ENCODE assay signal across 1 cellular context in the genomic region with DNA sequence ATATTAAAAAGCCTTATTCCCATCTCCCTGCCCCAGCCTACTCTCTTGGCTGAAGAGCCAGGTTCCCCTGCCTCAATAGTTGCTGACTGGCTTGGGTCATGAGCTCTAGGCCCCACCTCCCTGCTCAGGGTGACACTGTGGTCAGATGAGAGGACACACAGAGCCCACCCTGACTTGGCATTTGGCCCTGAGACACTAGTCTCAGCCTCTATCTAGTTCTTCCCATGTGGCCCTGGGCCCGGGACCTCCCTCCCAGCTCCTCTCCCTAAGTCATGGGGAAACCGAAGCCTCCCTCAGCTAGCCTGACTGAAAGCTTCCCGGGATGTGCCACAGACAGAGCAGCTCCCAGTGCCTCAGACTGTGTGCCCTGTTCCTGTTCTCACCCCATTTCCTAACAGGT.
A peak's percentile ranks its signal among the peaks of the same experiment; 100 is the strongest.
TF ChIP-seq lines count a peak whose summit lies in the region.

No MANE protein-coding gene starts in this region.

TF ChIP-seq in K562, 482 proteins besides CTCF, POLR2A, EP300 and RAD21:
- TF ChIP-seq, protein P1, sequence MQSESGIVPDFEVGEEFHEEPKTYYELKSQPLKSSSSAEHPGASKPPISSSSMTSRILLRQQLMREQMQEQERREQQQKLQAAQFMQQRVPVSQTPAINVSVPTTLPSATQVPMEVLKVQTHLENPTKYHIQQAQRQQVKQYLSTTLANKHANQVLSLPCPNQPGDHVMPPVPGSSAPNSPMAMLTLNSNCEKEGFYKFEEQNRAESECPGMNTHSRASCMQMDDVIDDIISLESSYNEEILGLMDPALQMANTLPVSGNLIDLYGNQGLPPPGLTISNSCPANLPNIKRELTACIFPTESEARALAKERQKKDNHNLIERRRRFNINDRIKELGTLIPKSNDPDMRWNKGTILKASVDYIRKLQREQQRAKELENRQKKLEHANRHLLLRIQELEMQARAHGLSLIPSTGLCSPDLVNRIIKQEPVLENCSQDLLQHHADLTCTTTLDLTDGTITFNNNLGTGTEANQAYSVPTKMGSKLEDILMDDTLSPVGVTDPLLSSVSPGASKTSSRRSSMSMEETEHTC (IDR thresholded peaks at IDR 0.05) = no peak
- TF ChIP-seq MYC (IDR thresholded peaks at IDR 0.05; ENCODE audit: low read depth, low read length) (no peak), MYC (CRISPR knock-in tag; IDR thresholded peaks at IDR 0.05; ENCODE audit: borderline replicate concordance, low read depth) (no peak), ADNP (tag; IDR thresholded peaks at IDR 0.05) (0 out of 2 replicates have a peak, but pooled peaks have one; percentile 15), ZNF436 (CRISPR knock-in tag; IDR thresholded peaks at IDR 0.05) (no peak)
